Comparison of ENCODE assay signal across 23 cellular contexts in the genomic region with DNA sequence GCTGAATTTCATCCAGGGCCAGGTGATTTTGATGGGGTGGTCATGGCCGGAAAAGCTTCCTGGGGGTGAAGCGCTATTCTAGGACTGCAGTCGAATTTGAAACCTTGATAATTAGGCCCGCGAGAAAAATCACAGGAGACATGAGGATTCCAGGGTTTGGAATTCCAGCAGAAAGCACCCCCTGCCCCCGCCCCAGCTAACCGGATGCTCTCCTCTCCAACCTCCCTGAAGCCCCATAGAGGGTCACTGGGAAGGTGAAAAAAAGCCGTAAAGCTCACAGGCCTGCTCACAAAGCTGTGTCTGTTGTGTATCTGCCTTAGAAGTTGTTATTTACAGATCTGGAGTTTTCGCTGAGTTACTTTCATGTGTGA. TPM values are rescaled to one million over a fixed set of nuclear protein-coding genes. Genes with fewer than 3 reads are reported as not detected.
A peak's percentile ranks its signal among the peaks of the same experiment; 100 is the strongest.
DNase-seq lines count a peak whose midpoint lies in the region; ATAC-seq and TF ChIP-seq lines count a peak whose summit lies in the region.
"Had no signal": no experiment of that assay in that cellular context is flagged by ENCODE, and none has a peak within 500 bp of the region (broad histone marks: within the 10 kb centered on the region; RNA-seq: fewer than 3 reads in every experiment).

No MANE protein-coding gene starts in this region.

- no peak for DNase-seq in activated CD4-positive, alpha-beta T cell treated with anti-CD3 and anti-CD28 coated beads for 36 hours
- no peak for DNase-seq in activated CD4-positive, alpha-beta T cell treated with anti-CD3 and anti-CD28 coated beads, Interleukin-2, amount 10 ng/mL, durations not matched to agents 24 days and 14 days
- DNase-seq in DND-41 (no peak), osteoblast (ENCODE audit: insufficient read length, low spot score, missing footprints) (peak; percentile 61), erythroblast (lab: John Stamatoyannopoulos, UW) (no peak)
- DNase-seq in activated naive CD8-positive, alpha-beta T cell treated with anti-CD3 and anti-CD28 coated beads, Interleukin-2, amount 50 U/mL, for 24 hours = no peak
- DNase-seq in activated CD4-positive, alpha-beta T cell treated with anti-CD3 and anti-CD28 coated beads, Interleukin-2, amount 50 U/mL, for 1 hour = no peak
- DNase-seq: activated CD4-positive, alpha-beta T cell treated with anti-CD3 and anti-CD28 coated beads for 48 hours; brain microvascular endothelial cell; DMS53; dorsolateral prefrontal cortex; GF-D8; H9; left ventricle myocardium inferior; mesendoderm; NCI-H2227 treated with DMSO at 0.1 percent for 48 hours; stimulated activated naive CD4-positive, alpha-beta T cell; testis had no signal

- H3K4me1 ChIP-seq in DND-41 (ENCODE audit: insufficient read depth, low read length) (peaks cover 36% of the 10 kb centered on the region), osteoblast (ENCODE audit: insufficient read depth, low read length) (peaks cover 5% of the 10 kb centered on the region)
- H3K4me1 ChIP-seq: testis had no signal

- peaks cover 38% of the 10 kb centered on the region for H3K79me2 ChIP-seq in DND-41 (ENCODE audit: insufficient read depth, low read length)
- H3K79me2 ChIP-seq in osteoblast (ENCODE audit: insufficient read depth, low read length) = peaks cover 2% of the 10 kb centered on the region

- peaks cover 6% of the 10 kb centered on the region for H3K27me3 Mint-ChIP-seq in activated CD4-positive, alpha-beta T cell treated with anti-CD3 and anti-CD28 coated beads for 36 hours
- H3K27me3 Mint-ChIP-seq in activated CD4-positive, alpha-beta T cell treated with anti-CD3 and anti-CD28 coated beads, Interleukin-2, amount 10 ng/mL, durations not matched to agents 24 days and 14 days = peaks cover 5% of the 10 kb centered on the region
- H3K27me3 Mint-ChIP-seq in activated naive CD8-positive, alpha-beta T cell treated with anti-CD3 and anti-CD28 coated beads, Interleukin-2, amount 50 U/mL, for 24 hours = peaks cover 18% of the 10 kb centered on the region
- H3K27me3 Mint-ChIP-seq: activated T-helper 17 cell treated with anti-CD3 and anti-CD28 coated beads, Interleukin-2, amount 50 U/mL, for 72 hours had no signal

- no peaks in the 10 kb centered on the region for H3K9me3 ChIP-seq in DND-41 (ENCODE audit: insufficient read depth, low read length, severe bottlenecking)
- no peaks in the 10 kb centered on the region for H3K9me3 ChIP-seq in osteoblast (ENCODE audit: low read depth, low read length)
- H3K9me3 ChIP-seq: left ventricle myocardium inferior, SK-N-SH, testis had no signal

- no peak for TF ChIP-seq CTCF in DND-41 (IDR thresholded peaks at IDR 0.05; ENCODE audit: borderline replicate concordance, extremely low read depth, low read length, poor library complexity, severe bottlenecking)
- TF ChIP-seq CTCF in osteoblast (IDR thresholded peaks at IDR 0.05; ENCODE audit: extremely low read depth, low read depth, low read length) = no peak

- H3K4me2 ChIP-seq in DND-41 (ENCODE audit: insufficient read depth, low read length) (0 out of 2 replicates have a peak overlapping the region, but pooled peaks have one; percentile 87), osteoblast (ENCODE audit: insufficient read depth, low read length) (peak overlapping the region; percentile 87)

- intact Hi-C loops in activated CD4-positive, alpha-beta T cell treated with anti-CD3 and anti-CD28 coated beads for 36 hours (cut with DNase I, micrococcal nuclease) = loop anchor here in 1 of 2 experiments (1.0 to 10.0 kb wide), 8 partner anchors 28 to 865 kb away; partner anchors contain the start of genes COX4I1, EMC8, IRF8 and MTHFSD
- intact Hi-C loops in activated CD4-positive, alpha-beta T cell treated with anti-CD3 and anti-CD28 coated beads, Interleukin-2, amount 10 ng/mL, durations not matched to agents 24 days and 14 days (cut with micrococcal nuclease) = loop anchor here (2.0 to 5.0 kb wide), 3 partner anchors 79 to 133 kb away; partner anchors contain the start of genes COX4I1 and EMC8

- ATAC-seq in activated CD4-positive, alpha-beta T cell treated with anti-CD3 and anti-CD28 coated beads for 36 hours = no peak
- no peak for ATAC-seq in DND-41 (ENCODE audit: insufficient read depth, low read depth)
- no peak for ATAC-seq in activated naive CD8-positive, alpha-beta T cell treated with anti-CD3 and anti-CD28 coated beads, Interleukin-2, amount 50 U/mL, for 24 hours
- no peak for ATAC-seq in HG02642 (IDR thresholded peaks at IDR 0.05; ENCODE audit: poor library complexity, unreplicated experiment)

- H3K27ac ChIP-seq in DND-41 (ENCODE audit: low read length) (no peak overlapping the region), osteoblast (ENCODE audit: low read depth, low read length) (no peak overlapping the region)
- H3K27ac ChIP-seq: brain microvascular endothelial cell, dorsolateral prefrontal cortex, left ventricle myocardium inferior, testis had no signal

- peak overlapping the region; percentile 57 for H3K4me3 Mint-ChIP-seq in activated CD4-positive, alpha-beta T cell treated with anti-CD3 and anti-CD28 coated beads for 36 hours
- H3K4me3 Mint-ChIP-seq in activated CD4-positive, alpha-beta T cell treated with anti-CD3 and anti-CD28 coated beads, Interleukin-2, amount 10 ng/mL, durations not matched to agents 24 days and 14 days = no peak overlapping the region
- H3K4me3 Mint-ChIP-seq in activated naive CD8-positive, alpha-beta T cell treated with anti-CD3 and anti-CD28 coated beads, Interleukin-2, amount 50 U/mL, for 24 hours = peak overlapping the region; percentile 14

- H4K20me1 ChIP-seq in DND-41 (ENCODE audit: insufficient read depth, low read length) = peaks cover 20% of the 10 kb centered on the region
- no peaks in the 10 kb centered on the region for H4K20me1 ChIP-seq in osteoblast (ENCODE audit: insufficient read depth, low read length)

- H2AFZ ChIP-seq in DND-41 (ENCODE audit: low read depth, low read length) (no peak overlapping the region), osteoblast (ENCODE audit: low read length) (no peak overlapping the region)

- peaks cover 18% of the 10 kb centered on the region for H3K4me1 Mint-ChIP-seq in activated CD4-positive, alpha-beta T cell treated with anti-CD3 and anti-CD28 coated beads for 36 hours
- peaks cover 15% of the 10 kb centered on the region for H3K4me1 Mint-ChIP-seq in activated CD4-positive, alpha-beta T cell treated with anti-CD3 and anti-CD28 coated beads, Interleukin-2, amount 10 ng/mL, durations not matched to agents 24 days and 14 days
- H3K4me1 Mint-ChIP-seq in activated naive CD8-positive, alpha-beta T cell treated with anti-CD3 and anti-CD28 coated beads, Interleukin-2, amount 50 U/mL, for 24 hours = peaks cover 16% of the 10 kb centered on the region
- H3K4me1 Mint-ChIP-seq: activated T-helper 17 cell treated with anti-CD3 and anti-CD28 coated beads, Interleukin-2, amount 50 U/mL, for 72 hours had no signal

- H3K27me3 ChIP-seq in DND-41 (ENCODE audit: insufficient read depth, low read length, poor library complexity) (peaks cover 4% of the 10 kb centered on the region), osteoblast (ENCODE audit: insufficient read depth, low read length) (peaks cover 5% of the 10 kb centered on the region)
- H3K27me3 ChIP-seq: brain microvascular endothelial cell, testis had no signal

- H3K36me3 Mint-ChIP-seq in activated CD4-positive, alpha-beta T cell treated with anti-CD3 and anti-CD28 coated beads for 36 hours (ENCODE audit: low read depth) = peaks cover 29% of the 10 kb centered on the region
- H3K36me3 Mint-ChIP-seq in activated CD4-positive, alpha-beta T cell treated with anti-CD3 and anti-CD28 coated beads, Interleukin-2, amount 10 ng/mL, durations not matched to agents 24 days and 14 days (ENCODE audit: low read depth) = peaks cover 9% of the 10 kb centered on the region
- peaks cover 17% of the 10 kb centered on the region for H3K36me3 Mint-ChIP-seq in activated naive CD8-positive, alpha-beta T cell treated with anti-CD3 and anti-CD28 coated beads, Interleukin-2, amount 50 U/mL, for 24 hours (ENCODE audit: low read depth)

- no peak for TF ChIP-seq POLR2A in erythroblast (IDR thresholded peaks at IDR 0.05; ENCODE audit: low read length)

- H3K4me3 ChIP-seq in DND-41 (ENCODE audit: low read depth in 1 of 2, low read length in 2 of 2) (no peak overlapping the region), osteoblast (ENCODE audit: insufficient read depth, low read length) (no peak overlapping the region)

- POLR2A ChIA-PET in activated CD4-positive, alpha-beta T cell treated with anti-CD3 and anti-CD28 coated beads for 36 hours (lab: Charles Lee) = no interaction called here

- CTCF ChIA-PET in activated CD4-positive, alpha-beta T cell treated with anti-CD3 and anti-CD28 coated beads for 36 hours (lab: Charles Lee) = interaction anchor here (0.7 to 2.3 kb wide), 4 partner anchors 29 to 74 kb away, joined by 3 to 8 read pairs (median 3); no protein-coding TSS in a partner anchor

- H3K36me3 ChIP-seq in DND-41 (ENCODE audit: insufficient read depth, low read length) (peaks cover 13% of the 10 kb centered on the region), osteoblast (ENCODE audit: insufficient read depth, low read length) (no peaks in the 10 kb centered on the region)
- H3K36me3 ChIP-seq: brain microvascular endothelial cell, left ventricle myocardium inferior had no signal

- H3K9ac ChIP-seq in DND-41 (ENCODE audit: low read depth, low read length) = no peak overlapping the region; the same call in 1 of the 2 replicates
- H3K9ac ChIP-seq: SK-N-SH had no signal

- no peak overlapping the region for H3K27ac Mint-ChIP-seq in activated CD4-positive, alpha-beta T cell treated with anti-CD3 and anti-CD28 coated beads for 36 hours
- H3K27ac Mint-ChIP-seq in activated CD4-positive, alpha-beta T cell treated with anti-CD3 and anti-CD28 coated beads, Interleukin-2, amount 10 ng/mL, durations not matched to agents 24 days and 14 days = no peak overlapping the region
- no peak overlapping the region for H3K27ac Mint-ChIP-seq in activated naive CD8-positive, alpha-beta T cell treated with anti-CD3 and anti-CD28 coated beads, Interleukin-2, amount 50 U/mL, for 24 hours
- H3K27ac Mint-ChIP-seq: activated T-helper 17 cell treated with anti-CD3 and anti-CD28 coated beads, Interleukin-2, amount 50 U/mL, for 72 hours; B cell; H9; T-helper 2 cell treated with Interferon-gamma antibody and Interleukin-4, amounts not matched to agents 5 μg/mL and 100 μg/mL, for 36 hours had no signal

- no peaks in the 10 kb centered on the region for H3K9me3 Mint-ChIP-seq in activated CD4-positive, alpha-beta T cell treated with anti-CD3 and anti-CD28 coated beads for 36 hours (ENCODE audit: low read depth)
- H3K9me3 Mint-ChIP-seq in activated CD4-positive, alpha-beta T cell treated with anti-CD3 and anti-CD28 coated beads, Interleukin-2, amount 10 ng/mL, durations not matched to agents 24 days and 14 days = no peaks in the 10 kb centered on the region
- H3K9me3 Mint-ChIP-seq in activated naive CD8-positive, alpha-beta T cell treated with anti-CD3 and anti-CD28 coated beads, Interleukin-2, amount 50 U/mL, for 24 hours = no peaks in the 10 kb centered on the region
- H3K9me3 Mint-ChIP-seq: activated T-helper 17 cell treated with anti-CD3 and anti-CD28 coated beads, Interleukin-2, amount 50 U/mL, for 72 hours; H9; T-helper 2 cell treated with Interferon-gamma antibody and Interleukin-4, amounts not matched to agents 5 μg/mL and 100 μg/mL, for 36 hours had no signal

RNA-seq across cellular contexts. Expression of gene GINS2, which starts 1.2 kb away (rescaled TPM):
- 10 to 100 TPM; 86.4 to 87.5 TPM for total RNA-seq in activated CD4-positive, alpha-beta T cell treated with anti-CD3 and anti-CD28 coated beads for 36 hours
- 87.4 and 93.0 TPM in 2 replicates for total RNA-seq in activated CD4-positive, alpha-beta T cell treated with anti-CD3 and anti-CD28 coated beads, Interleukin-2, amount 10 ng/mL, durations not matched to agents 24 days and 14 days
- 1.2 and 1.8 TPM in 2 replicates for total RNA-seq in osteoblast

Comparison
In these comparisons a context has a peak if more than half of its experiments do, and no peak if none do; other contexts are left out.
1. RNA of gene GINS2, which starts 1.2 kb away (total RNA-seq): 86.4 to 87.5 TPM in activated CD4-positive, alpha-beta T cell treated with anti-CD3 and anti-CD28 coated beads for 36 hours and 87.4 to 93.0 TPM in activated CD4-positive, alpha-beta T cell treated with anti-CD3 and anti-CD28 coated beads, Interleukin-2, amount 10 ng/mL, durations not matched to agents 24 days and 14 days; 1.2 to 1.8 TPM in osteoblast; every median in the first group is over 10 times any median in the second.